ENCODE assay signal across 2 cellular contexts in the genomic region with DNA sequence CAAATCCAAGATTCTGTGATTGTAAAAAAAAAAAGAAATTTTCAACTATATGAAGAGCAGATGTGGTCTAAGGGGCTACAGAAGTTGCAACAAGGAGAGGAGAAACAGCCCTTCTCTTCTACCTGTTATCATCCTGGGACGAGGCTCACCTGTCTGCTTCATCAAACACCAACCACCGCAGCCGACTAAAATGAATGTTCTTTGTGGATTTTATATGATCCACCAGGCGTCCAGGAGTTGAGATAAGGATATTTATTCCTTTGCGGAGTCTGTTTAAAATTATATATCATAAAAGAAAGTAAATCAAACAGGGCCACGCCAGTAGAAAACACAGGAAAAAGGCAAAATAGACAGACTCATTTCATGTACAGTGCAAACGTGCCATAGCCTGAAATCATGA.
TF ChIP-seq lines count a peak whose summit lies in the region.

No MANE protein-coding gene starts in this region.

TF ChIP-seq in SK-N-SH, 30 proteins besides CTCF, POLR2A, EP300 and RAD21:
- TF ChIP-seq JUND (IDR thresholded peaks at IDR 0.05): no peak
- no peak for TF ChIP-seq SMC3 (IDR thresholded peaks at IDR 0.05; ENCODE audit: low read depth, low read length)
- TF ChIP-seq, protein P1, sequence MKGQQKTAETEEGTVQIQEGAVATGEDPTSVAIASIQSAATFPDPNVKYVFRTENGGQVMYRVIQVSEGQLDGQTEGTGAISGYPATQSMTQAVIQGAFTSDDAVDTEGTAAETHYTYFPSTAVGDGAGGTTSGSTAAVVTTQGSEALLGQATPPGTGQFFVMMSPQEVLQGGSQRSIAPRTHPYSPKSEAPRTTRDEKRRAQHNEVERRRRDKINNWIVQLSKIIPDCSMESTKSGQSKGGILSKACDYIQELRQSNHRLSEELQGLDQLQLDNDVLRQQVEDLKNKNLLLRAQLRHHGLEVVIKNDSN (IDR thresholded peaks at IDR 0.05; ENCODE audit: borderline replicate concordance, low read depth): no peak
- TF ChIP-seq, protein P2, sequence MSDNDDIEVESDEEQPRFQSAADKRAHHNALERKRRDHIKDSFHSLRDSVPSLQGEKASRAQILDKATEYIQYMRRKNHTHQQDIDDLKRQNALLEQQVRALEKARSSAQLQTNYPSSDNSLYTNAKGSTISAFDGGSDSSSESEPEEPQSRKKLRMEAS (IDR thresholded peaks at IDR 0.05; ENCODE audit: low read depth): no peak
TF ChIP-seq in SK-N-SH: peak in this region for 0.

TF ChIP-seq in SK-N-SH treated with all-trans-retinoic acid at 6 μM for 48 hours, 23 proteins besides CTCF, POLR2A, EP300 and RAD21:
- TF ChIP-seq CSDC2 (CRISPR knock-in tag; IDR thresholded peaks at IDR 0.05) (no peak), BACH2 (CRISPR knock-in tag; IDR thresholded peaks at IDR 0.05; ENCODE audit: borderline replicate concordance) (no peak), ZFP3 (CRISPR knock-in tag; IDR thresholded peaks at IDR 0.05) (no peak), TCF4 (CRISPR knock-in tag; IDR thresholded peaks at IDR 0.05; ENCODE audit: borderline replicate concordance) (no peak), OSR1 (CRISPR knock-in tag; IDR thresholded peaks at IDR 0.05) (no peak), RARB (CRISPR knock-in tag; IDR thresholded peaks at IDR 0.05) (no peak), ISL1 (CRISPR knock-in tag; IDR thresholded peaks at IDR 0.05) (no peak), TOX (CRISPR knock-in tag; IDR thresholded peaks at IDR 0.05; ENCODE audit: borderline replicate concordance) (no peak), ZNF70 (CRISPR knock-in tag; IDR thresholded peaks at IDR 0.05) (no peak), ZNF565 (CRISPR knock-in tag; conservative IDR thresholded peaks at IDR 0.05; ENCODE audit: low read depth) (no peak)
- TF ChIP-seq, protein P3, sequence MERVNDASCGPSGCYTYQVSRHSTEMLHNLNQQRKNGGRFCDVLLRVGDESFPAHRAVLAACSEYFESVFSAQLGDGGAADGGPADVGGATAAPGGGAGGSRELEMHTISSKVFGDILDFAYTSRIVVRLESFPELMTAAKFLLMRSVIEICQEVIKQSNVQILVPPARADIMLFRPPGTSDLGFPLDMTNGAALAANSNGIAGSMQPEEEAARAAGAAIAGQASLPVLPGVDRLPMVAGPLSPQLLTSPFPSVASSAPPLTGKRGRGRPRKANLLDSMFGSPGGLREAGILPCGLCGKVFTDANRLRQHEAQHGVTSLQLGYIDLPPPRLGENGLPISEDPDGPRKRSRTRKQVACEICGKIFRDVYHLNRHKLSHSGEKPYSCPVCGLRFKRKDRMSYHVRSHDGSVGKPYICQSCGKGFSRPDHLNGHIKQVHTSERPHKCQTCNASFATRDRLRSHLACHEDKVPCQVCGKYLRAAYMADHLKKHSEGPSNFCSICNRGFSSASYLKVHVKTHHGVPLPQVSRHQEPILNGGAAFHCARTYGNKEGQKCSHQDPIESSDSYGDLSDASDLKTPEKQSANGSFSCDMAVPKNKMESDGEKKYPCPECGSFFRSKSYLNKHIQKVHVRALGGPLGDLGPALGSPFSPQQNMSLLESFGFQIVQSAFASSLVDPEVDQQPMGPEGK (CRISPR knock-in tag; IDR thresholded peaks at IDR 0.05; ENCODE audit: borderline replicate concordance): no peak
